Comparison of ENCODE assay signal across 19 cellular contexts in genomic region chr6:108831104-108831503, GRCh38. TPM values are rescaled to one million over a fixed set of nuclear protein-coding genes. Genes with fewer than 3 reads are reported as not detected.
A peak's percentile ranks its signal among the peaks of the same experiment; 100 is the strongest.
DNase-seq lines count a peak whose midpoint lies in the region; ATAC-seq and TF ChIP-seq lines count a peak whose summit lies in the region.
"Had no signal": no experiment of that assay in that cellular context is flagged by ENCODE, and none has a peak within 500 bp of the region (broad histone marks: within the 10 kb centered on the region; RNA-seq: fewer than 3 reads in every experiment).

No MANE protein-coding gene starts in this region.

- no peak for TF ChIP-seq CTCF in neural progenitor cell (IDR thresholded peaks at IDR 0.05)

- ATAC-seq in GM19395 (IDR thresholded peaks at IDR 0.05; ENCODE audit: unreplicated experiment) (no peak), GM19324 (IDR thresholded peaks at IDR 0.05; ENCODE audit: low FRiP score, unreplicated experiment) (no peak)

- H3K27me3 Mint-ChIP-seq in neural progenitor cell (ENCODE audit: insufficient read depth, low read depth) = peaks cover 3% of the 10 kb centered on the region

- no peaks in the 10 kb centered on the region for H3K36me3 ChIP-seq in neural progenitor cell
- H3K36me3 ChIP-seq: BLaER1 treated with 17β-estradiol and CSF1 and Interleukin-3, amounts not matched to agents 10 nM and 100 nM; esophagus muscularis mucosa; sigmoid colon had no signal

- no peaks in the 10 kb centered on the region for H3K4me1 ChIP-seq in neural progenitor cell

- no peak overlapping the region for H3K4me2 ChIP-seq in neural progenitor cell
- H3K4me2 ChIP-seq: BLaER1 treated with 17β-estradiol and CSF1 and Interleukin-3, amounts not matched to agents 10 nM and 100 nM had no signal

- no peaks in the 10 kb centered on the region for H3F3A ChIP-seq in neural progenitor cell (ENCODE audit: low read depth)

- DNase-seq in epidermal melanocyte (ENCODE audit: insufficient read length, low spot score) (peak; percentile 87), myocyte (ENCODE audit: low read depth) (peak; percentile 59), GM03348 (ENCODE audit: low spot score) (no peak), neural progenitor cell (ENCODE audit: low spot score) (no peak)
- DNase-seq: activated CD4-positive, alpha-beta T cell treated with anti-CD3 and anti-CD28 coated beads for 1 hour; activated effector memory CD4-positive, alpha-beta T cell treated with Interleukin-2 at 50 U/mL for 16 hours; amniotic stem cell; dermis blood vessel endothelial cell; kidney glomerular epithelial cell; NCI-H1092 treated with DMSO at 0.1 percent for 48 hours; NCI-H748 treated with DMSO at 0.1 percent for 48 hours; sigmoid colon; stimulated activated CD4-positive, alpha-beta T cell treated with anti-CD3 and anti-CD28 coated beads, Interleukin-2, amount 100 ng/mL, for 24 hours; T1000 had no signal

- no peaks in the 10 kb centered on the region for H3K9me3 Mint-ChIP-seq in neural progenitor cell

- no peaks in the 10 kb centered on the region for H3K27me3 ChIP-seq in neural progenitor cell
- H3K27me3 ChIP-seq: BLaER1 treated with 17β-estradiol and CSF1 and Interleukin-3, amounts not matched to agents 10 nM and 100 nM; esophagus muscularis mucosa; sigmoid colon had no signal

- H4K20me1 ChIP-seq in neural progenitor cell (ENCODE audit: low read depth) = no peaks in the 10 kb centered on the region
- H4K20me1 ChIP-seq: BLaER1 treated with 17β-estradiol and CSF1 and Interleukin-3, amounts not matched to agents 10 nM and 100 nM had no signal

- no peak overlapping the region for H2AFZ ChIP-seq in neural progenitor cell (replicated peaks)

- H3K9ac ChIP-seq in neural progenitor cell = no peak overlapping the region
- H3K9ac ChIP-seq: BLaER1 treated with 17β-estradiol and CSF1 and Interleukin-3, amounts not matched to agents 10 nM and 100 nM had no signal

- no peaks in the 10 kb centered on the region for H3K36me3 Mint-ChIP-seq in neural progenitor cell

- no peaks in the 10 kb centered on the region for H3K79me2 ChIP-seq in neural progenitor cell (ENCODE audit: low read depth)

- H3K27ac ChIP-seq in angular gyrus (ENCODE audit: low read depth, low read length) (peak overlapping the region; percentile 44), neural progenitor cell (no peak overlapping the region)
- H3K27ac ChIP-seq: BLaER1 treated with 17β-estradiol and CSF1 and Interleukin-3, amounts not matched to agents 10 nM and 100 nM had no signal

- H3K9me3 ChIP-seq in neural progenitor cell (ENCODE audit: low read depth) = no peaks in the 10 kb centered on the region
- H3K9me3 ChIP-seq: esophagus muscularis mucosa, sigmoid colon had no signal

- H3K27ac Mint-ChIP-seq in neural progenitor cell = no peak overlapping the region

- H3K4me3 ChIP-seq in neural progenitor cell = no peak overlapping the region
- H3K4me3 ChIP-seq: BLaER1 treated with 17β-estradiol and CSF1 and Interleukin-3, amounts not matched to agents 10 nM and 100 nM; esophagus muscularis mucosa; sigmoid colon had no signal

- H3K4me1 Mint-ChIP-seq in neural progenitor cell = no peaks in the 10 kb centered on the region

- H3K4me3 Mint-ChIP-seq in neural progenitor cell = no peak overlapping the region

RNA-seq across cellular contexts. Expression of gene ARMC2, which starts 17.1 kb away (rescaled TPM):
- total RNA-seq in myocyte (2.3 and 2.9 TPM in 2 replicates), neural progenitor cell (ENCODE audit: low replicate concordance) (2.9 and 3.7 TPM in 2 replicates)
- 4.4 TPM for polyA plus RNA-seq in myocyte (2012)

Comparison
In these comparisons a context has a peak if more than half of its experiments do, and no peak if none do; other contexts are left out.
1. DNase-seq: peak in epidermal melanocyte (single experiment) and myocyte (single experiment); none in GM03348 (single experiment) and neural progenitor cell (single experiment).